ENCODE assay signal across 1 cellular context in the genomic region with DNA sequence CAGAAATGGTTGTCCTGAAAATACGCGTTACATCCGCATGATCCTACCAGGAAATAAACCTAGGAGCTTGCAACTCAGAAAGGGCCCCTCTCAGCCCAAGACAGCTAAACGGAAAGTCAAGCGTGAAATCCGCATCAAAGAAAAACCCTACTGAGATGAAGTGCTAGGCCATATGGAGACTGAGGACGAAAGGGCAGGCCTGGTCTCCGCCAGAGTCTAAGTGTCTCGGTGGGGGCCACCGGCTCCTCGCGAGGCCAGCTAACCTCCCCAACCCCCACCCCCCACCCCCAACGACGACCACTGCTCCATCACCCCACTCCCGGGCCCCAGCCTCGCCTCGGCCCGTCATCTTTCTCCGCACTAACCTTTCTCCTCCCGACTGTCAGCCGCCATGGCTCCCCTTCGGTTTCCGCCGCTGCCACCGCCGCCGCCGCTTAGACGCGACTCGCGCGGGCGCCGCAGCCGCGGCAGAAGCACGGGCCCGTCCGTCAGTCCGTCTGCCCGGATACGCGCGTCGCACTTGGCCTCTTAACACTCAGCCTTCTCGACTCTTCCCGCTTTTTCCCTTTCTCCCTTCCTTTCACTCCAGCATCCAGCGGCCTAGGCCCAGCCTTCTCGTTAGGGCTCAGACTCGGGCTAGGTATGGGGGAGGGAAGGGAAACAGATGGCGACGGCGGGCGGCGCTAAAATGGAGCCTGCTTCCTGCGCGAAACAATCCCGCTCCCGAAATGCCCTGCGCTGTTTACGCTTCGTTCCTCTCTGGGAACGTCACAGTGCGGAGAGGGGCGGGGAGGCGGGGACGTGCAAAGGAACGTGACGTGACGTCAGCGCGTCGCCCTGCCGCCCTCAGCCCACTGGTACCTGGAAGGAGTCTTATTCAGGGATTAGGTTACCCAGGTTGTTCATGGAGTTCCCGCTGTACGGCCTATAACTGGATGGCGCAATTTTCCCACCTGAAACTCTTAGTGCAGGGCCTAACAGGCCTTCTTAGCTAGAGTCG.
TF ChIP-seq lines count a peak whose summit lies in the region.

A gene (minus strand): TSS at position 730 of the 1,000 bp plus-strand sequence. CDS start 337 bp downstream, at position 393.

TF ChIP-seq in HepG2, 621 proteins besides CTCF, POLR2A, EP300 and RAD21 (continued from another document and continues in another):
- TF ChIP-seq, protein P1, sequence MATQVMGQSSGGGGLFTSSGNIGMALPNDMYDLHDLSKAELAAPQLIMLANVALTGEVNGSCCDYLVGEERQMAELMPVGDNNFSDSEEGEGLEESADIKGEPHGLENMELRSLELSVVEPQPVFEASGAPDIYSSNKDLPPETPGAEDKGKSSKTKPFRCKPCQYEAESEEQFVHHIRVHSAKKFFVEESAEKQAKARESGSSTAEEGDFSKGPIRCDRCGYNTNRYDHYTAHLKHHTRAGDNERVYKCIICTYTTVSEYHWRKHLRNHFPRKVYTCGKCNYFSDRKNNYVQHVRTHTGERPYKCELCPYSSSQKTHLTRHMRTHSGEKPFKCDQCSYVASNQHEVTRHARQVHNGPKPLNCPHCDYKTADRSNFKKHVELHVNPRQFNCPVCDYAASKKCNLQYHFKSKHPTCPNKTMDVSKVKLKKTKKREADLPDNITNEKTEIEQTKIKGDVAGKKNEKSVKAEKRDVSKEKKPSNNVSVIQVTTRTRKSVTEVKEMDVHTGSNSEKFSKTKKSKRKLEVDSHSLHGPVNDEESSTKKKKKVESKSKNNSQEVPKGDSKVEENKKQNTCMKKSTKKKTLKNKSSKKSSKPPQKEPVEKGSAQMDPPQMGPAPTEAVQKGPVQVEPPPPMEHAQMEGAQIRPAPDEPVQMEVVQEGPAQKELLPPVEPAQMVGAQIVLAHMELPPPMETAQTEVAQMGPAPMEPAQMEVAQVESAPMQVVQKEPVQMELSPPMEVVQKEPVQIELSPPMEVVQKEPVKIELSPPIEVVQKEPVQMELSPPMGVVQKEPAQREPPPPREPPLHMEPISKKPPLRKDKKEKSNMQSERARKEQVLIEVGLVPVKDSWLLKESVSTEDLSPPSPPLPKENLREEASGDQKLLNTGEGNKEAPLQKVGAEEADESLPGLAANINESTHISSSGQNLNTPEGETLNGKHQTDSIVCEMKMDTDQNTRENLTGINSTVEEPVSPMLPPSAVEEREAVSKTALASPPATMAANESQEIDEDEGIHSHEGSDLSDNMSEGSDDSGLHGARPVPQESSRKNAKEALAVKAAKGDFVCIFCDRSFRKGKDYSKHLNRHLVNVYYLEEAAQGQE (IDR thresholded peaks at IDR 0.05; ENCODE audit: borderline replicate concordance in 1 of 2, low read depth in 1 of 2, low read length in 2 of 2), result peak in 1 of 2 experiments; percentile 48; a peak in 1 of 4 replicates
- peak; percentile 67; the same call in 1 of the 2 replicates for TF ChIP-seq ZNF12 (CRISPR knock-in tag; IDR thresholded peaks at IDR 0.05)
- peak; percentile 80; the same call in 1 of the 2 replicates for TF ChIP-seq MTA1 (CRISPR knock-in tag; IDR thresholded peaks at IDR 0.05; ENCODE audit: borderline replicate concordance)
- TF ChIP-seq, protein P2, sequence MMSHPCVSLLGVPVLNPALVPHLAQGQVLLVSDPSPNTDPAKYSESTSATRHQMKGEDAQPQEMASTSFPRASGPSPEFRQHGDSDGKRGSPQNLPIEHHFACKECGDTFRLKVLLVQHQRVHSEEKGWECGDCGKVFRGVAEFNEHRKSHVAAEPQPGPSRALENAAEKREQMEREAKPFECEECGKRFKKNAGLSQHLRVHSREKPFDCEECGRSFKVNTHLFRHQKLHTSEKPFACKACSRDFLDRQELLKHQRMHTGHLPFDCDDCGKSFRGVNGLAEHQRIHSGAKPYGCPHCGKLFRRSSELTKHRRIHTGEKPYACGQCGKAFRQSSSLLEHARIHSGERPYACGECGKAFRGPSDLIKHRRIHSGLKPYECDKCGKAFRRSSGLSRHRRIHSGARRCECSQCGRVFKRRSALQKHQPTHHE (CRISPR knock-in tag; IDR thresholded peaks at IDR 0.05; ENCODE audit: borderline replicate concordance), result 0 out of 2 replicates have a peak, but pooled peaks have one; percentile 80
- TF ChIP-seq DNMT3B (CRISPR knock-in tag; conservative IDR thresholded peaks at IDR 0.05), result peak; percentile 46; the same call in 1 of the 2 replicates
- TF ChIP-seq SMARCE1 (IDR thresholded peaks at IDR 0.05; ENCODE audit: borderline replicate concordance), result no peak
- TF ChIP-seq DNMT1 (CRISPR knock-in tag; IDR thresholded peaks at IDR 0.05), result peak; percentile 61; the same call in 1 of the 2 replicates
- TF ChIP-seq BCL6 (CRISPR knock-in tag; IDR thresholded peaks at IDR 0.05), result peak; percentile 39
- peak; percentile 73 for TF ChIP-seq NR2C2 (CRISPR knock-in tag; IDR thresholded peaks at IDR 0.05; ENCODE audit: borderline replicate concordance)
- peak; percentile 92; the same call in 1 of the 2 replicates for TF ChIP-seq GTF3A (CRISPR knock-in tag; conservative IDR thresholded peaks at IDR 0.05)
- TF ChIP-seq MAFK (conservative IDR thresholded peaks at IDR 0.05 in 1 of 2, IDR thresholded peaks at IDR 0.05 in 1 of 2; ENCODE audit: low read length in 2 of 2), result no peak
- peak; percentile 68 for TF ChIP-seq ZNF879 (CRISPR knock-in tag; IDR thresholded peaks at IDR 0.05)
- TF ChIP-seq CBFB (CRISPR knock-in tag; IDR thresholded peaks at IDR 0.05), result no peak
- peak; percentile 100 for TF ChIP-seq HNRNPLL (IDR thresholded peaks at IDR 0.05; ENCODE audit: low read depth, low read length, poor library complexity, severe bottlenecking)
- TF ChIP-seq GATA4 (IDR thresholded peaks at IDR 0.05; ENCODE audit: borderline replicate concordance, low read depth), result no peak; the same call in 1 of the 2 replicates
- TF ChIP-seq, protein P3, sequence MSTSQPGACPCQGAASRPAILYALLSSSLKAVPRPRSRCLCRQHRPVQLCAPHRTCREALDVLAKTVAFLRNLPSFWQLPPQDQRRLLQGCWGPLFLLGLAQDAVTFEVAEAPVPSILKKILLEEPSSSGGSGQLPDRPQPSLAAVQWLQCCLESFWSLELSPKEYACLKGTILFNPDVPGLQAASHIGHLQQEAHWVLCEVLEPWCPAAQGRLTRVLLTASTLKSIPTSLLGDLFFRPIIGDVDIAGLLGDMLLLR (CRISPR knock-in tag; IDR thresholded peaks at IDR 0.05), result peak; percentile 89
- peak; percentile 93 for TF ChIP-seq POLR2AphosphoS5 (IDR thresholded peaks at IDR 0.05; ENCODE audit: low read depth, low read length)
- TF ChIP-seq, protein P4, sequence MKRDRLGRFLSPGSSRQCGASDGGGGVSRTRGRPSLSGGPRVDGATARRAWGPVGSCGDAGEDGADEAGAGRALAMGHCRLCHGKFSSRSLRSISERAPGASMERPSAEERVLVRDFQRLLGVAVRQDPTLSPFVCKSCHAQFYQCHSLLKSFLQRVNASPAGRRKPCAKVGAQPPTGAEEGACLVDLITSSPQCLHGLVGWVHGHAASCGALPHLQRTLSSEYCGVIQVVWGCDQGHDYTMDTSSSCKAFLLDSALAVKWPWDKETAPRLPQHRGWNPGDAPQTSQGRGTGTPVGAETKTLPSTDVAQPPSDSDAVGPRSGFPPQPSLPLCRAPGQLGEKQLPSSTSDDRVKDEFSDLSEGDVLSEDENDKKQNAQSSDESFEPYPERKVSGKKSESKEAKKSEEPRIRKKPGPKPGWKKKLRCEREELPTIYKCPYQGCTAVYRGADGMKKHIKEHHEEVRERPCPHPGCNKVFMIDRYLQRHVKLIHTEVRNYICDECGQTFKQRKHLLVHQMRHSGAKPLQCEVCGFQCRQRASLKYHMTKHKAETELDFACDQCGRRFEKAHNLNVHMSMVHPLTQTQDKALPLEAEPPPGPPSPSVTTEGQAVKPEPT (CRISPR knock-in tag; IDR thresholded peaks at IDR 0.05; ENCODE audit: low read depth), result peak; percentile 64; the same call in 1 of the 2 replicates
- TF ChIP-seq ZNF883 (CRISPR knock-in tag; IDR thresholded peaks at IDR 0.05; ENCODE audit: not compliant biosample characterization), result peak; percentile 76
- no peak for TF ChIP-seq ZNF557 (CRISPR knock-in tag; IDR thresholded peaks at IDR 0.05)
- TF ChIP-seq, protein P5, sequence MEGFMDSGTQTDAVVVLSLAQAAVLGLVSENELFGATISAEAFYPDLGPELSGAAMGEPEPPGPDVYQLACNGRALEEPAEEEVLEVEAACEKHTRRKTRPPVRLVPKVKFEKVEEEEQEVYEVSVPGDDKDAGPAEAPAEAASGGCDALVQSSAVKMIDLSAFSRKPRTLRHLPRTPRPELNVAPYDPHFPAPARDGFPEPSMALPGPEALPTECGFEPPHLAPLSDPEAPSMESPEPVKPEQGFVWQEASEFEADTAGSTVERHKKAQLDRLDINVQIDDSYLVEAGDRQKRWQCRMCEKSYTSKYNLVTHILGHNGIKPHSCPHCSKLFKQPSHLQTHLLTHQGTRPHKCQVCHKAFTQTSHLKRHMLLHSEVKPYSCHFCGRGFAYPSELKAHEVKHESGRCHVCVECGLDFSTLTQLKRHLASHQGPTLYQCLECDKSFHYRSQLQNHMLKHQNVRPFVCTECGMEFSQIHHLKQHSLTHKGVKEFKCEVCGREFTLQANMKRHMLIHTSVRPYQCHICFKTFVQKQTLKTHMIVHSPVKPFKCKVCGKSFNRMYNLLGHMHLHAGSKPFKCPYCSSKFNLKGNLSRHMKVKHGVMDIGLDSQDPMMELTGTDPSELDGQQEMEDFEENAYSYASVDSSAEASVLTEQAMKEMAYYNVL (CRISPR knock-in tag; IDR thresholded peaks at IDR 0.05; ENCODE audit: borderline replicate concordance), result peak; percentile 75; the same call in 1 of the 2 replicates
- TF ChIP-seq, protein P6, sequence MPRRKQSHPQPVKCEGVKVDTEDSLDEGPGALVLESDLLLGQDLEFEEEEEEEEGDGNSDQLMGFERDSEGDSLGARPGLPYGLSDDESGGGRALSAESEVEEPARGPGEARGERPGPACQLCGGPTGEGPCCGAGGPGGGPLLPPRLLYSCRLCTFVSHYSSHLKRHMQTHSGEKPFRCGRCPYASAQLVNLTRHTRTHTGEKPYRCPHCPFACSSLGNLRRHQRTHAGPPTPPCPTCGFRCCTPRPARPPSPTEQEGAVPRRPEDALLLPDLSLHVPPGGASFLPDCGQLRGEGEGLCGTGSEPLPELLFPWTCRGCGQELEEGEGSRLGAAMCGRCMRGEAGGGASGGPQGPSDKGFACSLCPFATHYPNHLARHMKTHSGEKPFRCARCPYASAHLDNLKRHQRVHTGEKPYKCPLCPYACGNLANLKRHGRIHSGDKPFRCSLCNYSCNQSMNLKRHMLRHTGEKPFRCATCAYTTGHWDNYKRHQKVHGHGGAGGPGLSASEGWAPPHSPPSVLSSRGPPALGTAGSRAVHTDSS (CRISPR knock-in tag; conservative IDR thresholded peaks at IDR 0.05), result no peak
- TF ChIP-seq, protein P7, sequence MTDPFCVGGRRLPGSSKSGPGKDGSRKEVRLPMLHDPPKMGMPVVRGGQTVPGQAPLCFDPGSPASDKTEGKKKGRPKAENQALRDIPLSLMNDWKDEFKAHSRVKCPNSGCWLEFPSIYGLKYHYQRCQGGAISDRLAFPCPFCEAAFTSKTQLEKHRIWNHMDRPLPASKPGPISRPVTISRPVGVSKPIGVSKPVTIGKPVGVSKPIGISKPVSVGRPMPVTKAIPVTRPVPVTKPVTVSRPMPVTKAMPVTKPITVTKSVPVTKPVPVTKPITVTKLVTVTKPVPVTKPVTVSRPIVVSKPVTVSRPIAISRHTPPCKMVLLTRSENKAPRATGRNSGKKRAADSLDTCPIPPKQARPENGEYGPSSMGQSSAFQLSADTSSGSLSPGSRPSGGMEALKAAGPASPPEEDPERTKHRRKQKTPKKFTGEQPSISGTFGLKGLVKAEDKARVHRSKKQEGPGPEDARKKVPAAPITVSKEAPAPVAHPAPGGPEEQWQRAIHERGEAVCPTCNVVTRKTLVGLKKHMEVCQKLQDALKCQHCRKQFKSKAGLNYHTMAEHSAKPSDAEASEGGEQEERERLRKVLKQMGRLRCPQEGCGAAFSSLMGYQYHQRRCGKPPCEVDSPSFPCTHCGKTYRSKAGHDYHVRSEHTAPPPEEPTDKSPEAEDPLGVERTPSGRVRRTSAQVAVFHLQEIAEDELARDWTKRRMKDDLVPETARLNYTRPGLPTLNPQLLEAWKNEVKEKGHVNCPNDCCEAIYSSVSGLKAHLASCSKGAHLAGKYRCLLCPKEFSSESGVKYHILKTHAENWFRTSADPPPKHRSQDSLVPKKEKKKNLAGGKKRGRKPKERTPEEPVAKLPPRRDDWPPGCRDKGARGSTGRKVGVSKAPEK (CRISPR knock-in tag; IDR thresholded peaks at IDR 0.05; ENCODE audit: borderline replicate concordance), result no peak
- TF ChIP-seq MXI1 (IDR thresholded peaks at IDR 0.05; ENCODE audit: borderline replicate concordance, low read depth, low read length), result peak; percentile 71; the same call in 1 of the 3 replicates
- TF ChIP-seq ZNF296 (CRISPR knock-in tag; conservative IDR thresholded peaks at IDR 0.05), result no peak
- TF ChIP-seq ONECUT2 (CRISPR knock-in tag; IDR thresholded peaks at IDR 0.05), result 0 out of 2 replicates have a peak, but pooled peaks have one; percentile 15
- TF ChIP-seq CREM (IDR thresholded peaks at IDR 0.05), result peak; percentile 97
- 0 out of 2 replicates have a peak, but pooled peaks have one; percentile 38 for TF ChIP-seq CREM (CRISPR knock-in tag; IDR thresholded peaks at IDR 0.05)
- TF ChIP-seq IRX3 (CRISPR knock-in tag; IDR thresholded peaks at IDR 0.05; ENCODE audit: borderline replicate concordance, low read depth), result no peak; the same call in 1 of the 2 replicates
- peak; percentile 51; the same call in 1 of the 2 replicates for TF ChIP-seq ZNF777 (CRISPR knock-in tag; IDR thresholded peaks at IDR 0.05)
- TF ChIP-seq, protein P8, sequence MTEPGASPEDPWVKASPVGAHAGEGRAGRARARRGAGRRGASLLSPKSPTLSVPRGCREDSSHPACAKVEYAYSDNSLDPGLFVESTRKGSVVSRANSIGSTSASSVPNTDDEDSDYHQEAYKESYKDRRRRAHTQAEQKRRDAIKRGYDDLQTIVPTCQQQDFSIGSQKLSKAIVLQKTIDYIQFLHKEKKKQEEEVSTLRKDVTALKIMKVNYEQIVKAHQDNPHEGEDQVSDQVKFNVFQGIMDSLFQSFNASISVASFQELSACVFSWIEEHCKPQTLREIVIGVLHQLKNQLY (CRISPR knock-in tag; IDR thresholded peaks at IDR 0.05), result no peak
- TF ChIP-seq ZNF484 (CRISPR knock-in tag; IDR thresholded peaks at IDR 0.05; ENCODE audit: borderline replicate concordance, low read depth), result no peak; the same call in 1 of the 2 replicates
- TF ChIP-seq, protein P9, sequence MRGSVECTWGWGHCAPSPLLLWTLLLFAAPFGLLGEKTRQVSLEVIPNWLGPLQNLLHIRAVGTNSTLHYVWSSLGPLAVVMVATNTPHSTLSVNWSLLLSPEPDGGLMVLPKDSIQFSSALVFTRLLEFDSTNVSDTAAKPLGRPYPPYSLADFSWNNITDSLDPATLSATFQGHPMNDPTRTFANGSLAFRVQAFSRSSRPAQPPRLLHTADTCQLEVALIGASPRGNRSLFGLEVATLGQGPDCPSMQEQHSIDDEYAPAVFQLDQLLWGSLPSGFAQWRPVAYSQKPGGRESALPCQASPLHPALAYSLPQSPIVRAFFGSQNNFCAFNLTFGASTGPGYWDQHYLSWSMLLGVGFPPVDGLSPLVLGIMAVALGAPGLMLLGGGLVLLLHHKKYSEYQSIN (CRISPR knock-in tag; IDR thresholded peaks at IDR 0.05; ENCODE audit: borderline replicate concordance), result no peak
- TF ChIP-seq PHB2 (IDR thresholded peaks at IDR 0.05; ENCODE audit: partially characterized antibody), result no peak
- TF ChIP-seq ZNF724P (CRISPR knock-in tag; IDR thresholded peaks at IDR 0.05; ENCODE audit: borderline replicate concordance), result no peak
- peak; percentile 54; the same call in 1 of the 2 replicates for TF ChIP-seq RXRB (CRISPR knock-in tag; IDR thresholded peaks at IDR 0.05; ENCODE audit: borderline replicate concordance)
- peak; percentile 95 for TF ChIP-seq TEAD3 (CRISPR knock-in tag; optimal IDR thresholded peaks at IDR 0.05; ENCODE audit: borderline replicate concordance)
- peak; percentile 36; the same call in 1 of the 2 replicates for TF ChIP-seq ZNF121 (CRISPR knock-in tag; IDR thresholded peaks at IDR 0.05)
- no peak for TF ChIP-seq TAF15 (IDR thresholded peaks at IDR 0.05; ENCODE audit: low read depth, low read length, poor library complexity, severe bottlenecking)
